In the genomic region with DNA sequence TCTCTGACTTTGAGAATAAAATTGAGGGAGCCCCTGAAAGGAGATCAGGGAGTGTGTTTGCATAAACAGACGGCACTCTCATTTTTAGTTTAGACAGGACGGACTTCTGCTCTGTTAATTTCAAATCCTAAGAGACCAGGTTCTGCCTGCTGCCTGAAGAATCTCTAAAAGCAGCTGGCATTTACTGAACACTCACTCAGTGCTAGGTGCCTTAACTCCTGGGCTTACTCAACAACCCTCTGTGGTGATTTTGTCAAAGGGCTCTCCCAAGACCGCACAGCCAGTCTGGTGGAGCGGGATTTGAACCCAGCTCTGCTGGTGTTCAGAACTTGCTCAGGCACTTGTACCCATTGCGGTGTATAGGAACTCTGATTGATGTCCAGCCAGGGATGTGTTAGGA, we compare ENCODE assay signal across 10 cellular contexts. TPM values are rescaled to one million over a fixed set of nuclear protein-coding genes. Genes with fewer than 3 reads are reported as not detected.
DNase-seq lines count a peak whose midpoint lies in the region; ATAC-seq and TF ChIP-seq lines count a peak whose summit lies in the region.
"Had no signal": no experiment of that assay in that cellular context is flagged by ENCODE, and none has a peak within 500 bp of the region (broad histone marks: within the 10 kb centered on the region; RNA-seq: fewer than 3 reads in every experiment).

No MANE protein-coding gene starts in this region.

- peak in 1 of 5 donors; percentile 10 for DNase-seq in CD4-positive, alpha-beta memory T cell
- no peak for DNase-seq in NCI-H510A (lab: John Stamatoyannopoulos, UW)
- DNase-seq in NCI-H2196 treated with DMSO at 0.1 percent for 48 hours (lab: John Stamatoyannopoulos, UW; ENCODE audit: unreplicated experiment) = no peak
- no peak for DNase-seq in NCI-H1417 treated with DMSO at 0.1 percent for 48 hours (lab: John Stamatoyannopoulos, UW)
- DNase-seq: NCI-H524 treated with DMSO at 0.1 percent for 48 hours had no signal

- H3K4me1 ChIP-seq in CD4-positive, alpha-beta memory T cell (ENCODE audit: insufficient read depth, low read length) = peaks cover 68% of the 10 kb centered on the region

- TF ChIP-seq CTCF in brain (conservative IDR thresholded peaks at IDR 0.05) (no peak), nephron (IDR thresholded peaks at IDR 0.05; ENCODE audit: unreplicated experiment in 3 of 3) (no peak)

- H3K4me3 Mint-ChIP-seq in CD4-positive, alpha-beta memory T cell = peak overlapping the region; percentile 96 to 98 (median 98)
- H3K4me3 Mint-ChIP-seq in brain (peak overlapping the region; percentile 32 to 92 (median 86)), nephron (peak overlapping the region; percentile 89 to 91 (median 90))

- H3K4me3 ChIP-seq in CD4-positive, alpha-beta memory T cell (ENCODE audit: low read length in 2 of 2) = peak overlapping the region; percentile 88 to 96

- POLR2A ChIA-PET in CD4-positive, alpha-beta memory T cell (lab: Charles Lee; ENCODE audit: partially characterized antibody) = interaction anchor here (0.6 to 9.6 kb wide), 13 partner anchors 8 to 166 kb away, joined by 3 to 305 read pairs (median 15); a partner anchor contains a TSS

- peaks cover 0 to 2% of the 10 kb centered on the region in 2 donors for H3K27me3 Mint-ChIP-seq in CD4-positive, alpha-beta memory T cell
- no peaks in the 10 kb centered on the region for H3K27me3 Mint-ChIP-seq in brain
- H3K27me3 Mint-ChIP-seq in nephron (ENCODE audit: low read depth) = no peaks in the 10 kb centered on the region

- ATAC-seq in HG03108 (IDR thresholded peaks at IDR 0.05; ENCODE audit: unreplicated experiment) = no peak
- ATAC-seq: heart left ventricle had no signal

- peaks cover 7% of the 10 kb centered on the region for H3K36me3 ChIP-seq in CD4-positive, alpha-beta memory T cell (ENCODE audit: insufficient read depth, low read length)
- peaks cover 32% of the 10 kb centered on the region for H3K36me3 ChIP-seq in KOPT-K1 (ENCODE audit: insufficient read depth, low read length)
- H3K36me3 ChIP-seq: heart left ventricle had no signal

- intact Hi-C loops in CD4-positive, alpha-beta memory T cell (cut with micrococcal nuclease) = loop anchor here (5.0 kb wide), 1 partner anchor 164 kb away; a partner anchor contains a TSS

- CTCF ChIA-PET in CD4-positive, alpha-beta memory T cell (lab: Charles Lee; ENCODE audit: partially characterized antibody) = interaction anchor here (0.6 to 12.3 kb wide), 12 partner anchors 8 to 128 kb away, joined by 3 to 230 read pairs (median 27); a partner anchor contains a TSS

- H3K27ac ChIP-seq in CD4-positive, alpha-beta memory T cell (ENCODE audit: low read depth, low read length) = peak overlapping the region; percentile 97
- H3K27ac ChIP-seq in KOPT-K1 (ENCODE audit: low read depth, low read length, poor library complexity, severe bottlenecking) = peak overlapping the region; percentile 96

- H3K36me3 Mint-ChIP-seq in CD4-positive, alpha-beta memory T cell = peaks cover 10 to 49% of the 10 kb centered on the region in 2 donors
- H3K36me3 Mint-ChIP-seq in brain = no peaks in the 10 kb centered on the region
- no peaks in the 10 kb centered on the region for H3K36me3 Mint-ChIP-seq in nephron (ENCODE audit: low read depth)

- no peaks in the 10 kb centered on the region for H3K9me3 Mint-ChIP-seq in CD4-positive, alpha-beta memory T cell
- H3K9me3 Mint-ChIP-seq in brain (no peaks in the 10 kb centered on the region), nephron (no peaks in the 10 kb centered on the region)

- peaks cover 45 to 81% (median 58%) of the 10 kb centered on the region in 4 donors for H3K4me1 Mint-ChIP-seq in CD4-positive, alpha-beta memory T cell
- H3K4me1 Mint-ChIP-seq in brain (peaks cover 68% of the 10 kb centered on the region), nephron (peaks cover 50% of the 10 kb centered on the region)

- H3K27me3 ChIP-seq in CD4-positive, alpha-beta memory T cell (ENCODE audit: insufficient read depth, low read length) = no peaks in the 10 kb centered on the region
- H3K27me3 ChIP-seq: heart left ventricle had no signal

- H3K27ac Mint-ChIP-seq in CD4-positive, alpha-beta memory T cell = peak overlapping the region; percentile 96 to 100 (median 97)
- H3K27ac Mint-ChIP-seq in brain (peak overlapping the region in 3 of 5 experiments; percentile 88 to 90 (median 90)), nephron (peak overlapping the region; percentile 60 to 93 (median 89))

- no peaks in the 10 kb centered on the region for H3K9me3 ChIP-seq in CD4-positive, alpha-beta memory T cell (ENCODE audit: control insufficient read depth in 1 of 2, low read length in 2 of 2)
- no peaks in the 10 kb centered on the region for H3K9me3 ChIP-seq in KOPT-K1 (ENCODE audit: insufficient read depth, low read length, poor library complexity, severe bottlenecking)
- H3K9me3 ChIP-seq: heart left ventricle had no signal

RNA-seq across cellular contexts. Expression of a gene that starts 2.2 kb away (rescaled TPM):
- 10 to 100 TPM; 48.8 to 51.7 TPM for total RNA-seq in CD4-positive, alpha-beta memory T cell
- 100 to 1,000 TPM; 186 to 235 TPM for polyA plus RNA-seq in CD4-positive, alpha-beta memory T cell
- polyA plus RNA-seq in brain (ENCODE audit: insufficient read depth, low read depth, low replicate concordance) = 40.4 TPM

RNA-seq across cellular contexts. Expression of a gene that starts 40.9 kb away (rescaled TPM):
- 10 to 100 TPM; 14.1 to 17.3 TPM for total RNA-seq in CD4-positive, alpha-beta memory T cell
- 1 to 10 TPM; 6.3 to 6.7 TPM for polyA plus RNA-seq in CD4-positive, alpha-beta memory T cell
- polyA plus RNA-seq in brain (ENCODE audit: insufficient read depth, low read depth, low replicate concordance) = 7.6 TPM

RNA-seq across cellular contexts. Expression of a gene that starts 47.7 kb away (rescaled TPM):
- 100 to 1,000 TPM in 1 of 2 experiments, 10 to 100 TPM in 1; 98.7 to 101 TPM for total RNA-seq in CD4-positive, alpha-beta memory T cell
- polyA plus RNA-seq in CD4-positive, alpha-beta memory T cell = 10 to 100 TPM in 1 of 2 donors, 1 to 10 TPM in 1; 7.7 to 20.6 TPM
- 29.7 TPM for polyA plus RNA-seq in brain (ENCODE audit: insufficient read depth, low read depth, low replicate concordance)
